13 cellular contexts compared by ENCODE assay signal in the genomic region with DNA sequence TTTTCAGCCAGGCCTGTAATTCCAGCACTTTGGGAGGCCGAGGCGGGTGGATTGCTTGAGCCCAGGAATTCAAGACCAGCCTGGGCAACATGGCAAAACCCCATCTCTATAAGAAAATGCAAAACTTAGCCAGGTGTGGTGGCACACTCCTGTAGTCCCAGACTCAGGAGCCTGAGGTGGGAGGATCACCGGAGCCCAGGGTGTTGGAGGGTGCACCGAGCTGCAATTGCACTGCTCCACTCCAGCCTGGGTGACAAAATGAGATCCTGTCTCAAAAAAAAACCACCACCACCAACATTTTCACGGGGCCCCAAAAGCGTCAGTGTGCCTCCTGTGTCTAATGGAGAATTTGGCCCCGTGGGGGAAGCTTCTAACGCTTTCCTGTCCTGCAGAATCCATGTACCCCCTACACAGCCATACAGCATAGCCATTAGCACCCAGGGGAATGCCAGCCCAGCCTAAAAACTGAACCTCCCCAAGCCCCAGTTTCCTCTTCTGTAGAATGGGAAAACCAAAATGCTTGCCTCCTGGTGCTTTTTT.
"Had no signal": no experiment of that assay in that cellular context is flagged by ENCODE, and none has a peak within 500 bp of the region (broad histone marks: within the 10 kb centered on the region; RNA-seq: fewer than 3 reads in every experiment).

No MANE protein-coding gene starts in this region.

- H3K27me3 ChIP-seq: esophagus squamous epithelium, right atrium auricular region had no signal

- H3K36me3 ChIP-seq: esophagus squamous epithelium, neutrophil, right atrium auricular region, thoracic aorta had no signal

- ATAC-seq: activated T-cell treated with anti-CD3 and anti-CD28 coated beads, Interleukin-2, amount 50 U/mL, for 4 hours; naive thymus-derived CD4-positive, alpha-beta T cell; stimulated activated naive CD8-positive, alpha-beta T cell treated with anti-CD3 and anti-CD28 coated beads, Interleukin-15, Interleukin-2, amounts not matched to agents 100 U/mL and 50 U/mL, for 24 hours had no signal

- H3K27ac ChIP-seq: neutrophil had no signal

- H3K9me3 ChIP-seq: esophagus squamous epithelium, neutrophil, right atrium auricular region, thoracic aorta had no signal

- H3K4me3 ChIP-seq: esophagus squamous epithelium, right atrium auricular region, thoracic aorta had no signal

- DNase-seq: activated CD4-positive, alpha-beta T cell treated with anti-CD3 and anti-CD28 coated beads, Interleukin-2, amount 10 ng/mL, durations not matched to agents 7 days and 5 days; activated CD4-positive, CD25-positive, alpha-beta regulatory T cell; activated gamma-delta T cell; activated T-cell treated with anti-CD3 and anti-CD28 coated beads, Interleukin-2, amount 50 U/mL, for 4 hours; amygdala; endodermal cell; esophagus squamous epithelium; stimulated activated CD4-positive, alpha-beta T cell treated with anti-CD3 and anti-CD28 coated beads, Interleukin-2, amount 100 ng/mL, for 24 hours; stimulated activated naive CD8-positive, alpha-beta T cell treated with anti-CD3 and anti-CD28 coated beads, Interleukin-15, Interleukin-2, amounts not matched to agents 100 U/mL and 50 U/mL, for 24 hours had no signal
